ENCODE assay signal across 11 cellular contexts in the genomic region with DNA sequence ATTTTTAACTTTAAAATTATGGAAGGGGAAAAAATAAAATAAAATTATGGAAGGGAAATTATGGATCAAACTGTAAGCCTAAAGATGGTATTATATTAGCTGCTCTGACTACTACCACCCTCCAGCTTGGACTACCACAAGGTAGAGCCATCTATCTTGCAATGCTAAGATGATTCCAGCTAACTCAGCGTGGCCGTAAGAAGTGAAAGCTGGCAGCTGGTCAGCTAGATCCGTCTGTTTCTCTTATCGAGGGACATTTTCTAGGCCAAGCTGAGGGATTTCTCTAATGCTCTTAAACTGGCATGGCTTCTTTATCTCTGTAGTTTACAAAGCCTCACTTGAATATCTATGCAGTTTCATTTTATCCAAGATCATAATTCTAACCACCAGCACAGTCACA. TPM values are rescaled to one million over a fixed set of nuclear protein-coding genes. Genes with fewer than 3 reads are reported as not detected.
DNase-seq lines count a peak whose midpoint lies in the region; ATAC-seq and TF ChIP-seq lines count a peak whose summit lies in the region.
"Had no signal": no experiment of that assay in that cellular context is flagged by ENCODE, and none has a peak within 500 bp of the region (broad histone marks: within the 10 kb centered on the region; RNA-seq: fewer than 3 reads in every experiment).

No MANE protein-coding gene starts in this region.

- ATAC-seq in GM18867 (IDR thresholded peaks at IDR 0.05; ENCODE audit: unreplicated experiment) = no peak

- DNase-seq in NCI-H2107 treated with DMSO at 0.1 percent for 48 hours (lab: John Stamatoyannopoulos, UW; ENCODE audit: unreplicated experiment) (peak; percentile 43), NCI-H2107 (lab: John Stamatoyannopoulos, UW) (no peak), fibroblast of lung (ENCODE audit: low read depth in 2 of 2) (peak; percentile 37 to 61), NCI-H748 (lab: John Stamatoyannopoulos, UW; ENCODE audit: unreplicated experiment) (no peak), NCI-H146 (lab: John Stamatoyannopoulos, UW) (no peak)
- DNase-seq: activated T-cell treated with anti-CD3 and anti-CD28 coated beads, Interleukin-2, amount 50 U/mL, for 24 hours; dermis blood vessel endothelial cell; NCI-H226 had no signal

- no peak for TF ChIP-seq CTCF in fibroblast of lung (conservative IDR thresholded peaks at IDR 0.05 in 1 of 2, IDR thresholded peaks at IDR 0.05 in 1 of 2; ENCODE audit: low read depth in 1 of 2, low read length in 2 of 2)

- peak overlapping the region; percentile 9 to 35 (median 25) for H3K4me3 ChIP-seq in fibroblast of lung (replicated peaks in 1 of 4; ENCODE audit: control extremely low read depth in 1 of 4, insufficient read depth in 1 of 4, low read depth in 3 of 4, low read length in 4 of 4)
- H3K4me3 ChIP-seq in mucosa of rectum (ENCODE audit: low read length in 2 of 2) = peak overlapping the region; percentile 0 to 19
- H3K4me3 ChIP-seq in urinary bladder (ENCODE audit: low read depth, low read length) = peak overlapping the region; percentile 10

- H3K9ac ChIP-seq in fibroblast of lung (ENCODE audit: insufficient read depth, low read length) (no peak overlapping the region), mucosa of rectum (ENCODE audit: low read depth in 1 of 2, low read length in 2 of 2) (no peak overlapping the region)

- H3K4me1 ChIP-seq in fibroblast of lung (ENCODE audit: control insufficient read depth, extremely low read depth, insufficient read depth, low read length) (peaks cover 2% of the 10 kb centered on the region), mucosa of rectum (ENCODE audit: control insufficient read depth in 2 of 2, insufficient read depth in 2 of 2, low read length in 2 of 2) (peaks cover 3% of the 10 kb centered on the region in 2 donors), urinary bladder (ENCODE audit: insufficient read depth) (no peaks in the 10 kb centered on the region)

- H2AFZ ChIP-seq in fibroblast of lung (ENCODE audit: low read length) = peak overlapping the region; percentile 3

- no peaks in the 10 kb centered on the region for H4K20me1 ChIP-seq in fibroblast of lung (ENCODE audit: control insufficient read depth, extremely low read depth, insufficient read depth, low read length)

- 13% methylated on average over 4 of the region's 4 CpGs for WGBS in urinary bladder

- H3K36me3 ChIP-seq in fibroblast of lung (ENCODE audit: control insufficient read depth, insufficient read depth, low read length) = no peaks in the 10 kb centered on the region
- H3K36me3 ChIP-seq in mucosa of rectum (ENCODE audit: control insufficient read depth in 2 of 2, insufficient read depth in 2 of 2, low read length in 2 of 2) = no peaks in the 10 kb centered on the region
- no peaks in the 10 kb centered on the region for H3K36me3 ChIP-seq in urinary bladder (ENCODE audit: insufficient read depth)

- H3K4me2 ChIP-seq in fibroblast of lung (ENCODE audit: extremely low read depth, insufficient read depth, low read length) = peak overlapping the region; percentile 78

- H3K27me3 ChIP-seq in fibroblast of lung (ENCODE audit: control insufficient read depth, insufficient read depth, low read length) = no peaks in the 10 kb centered on the region
- H3K27me3 ChIP-seq in mucosa of rectum (ENCODE audit: control insufficient read depth in 2 of 2, insufficient read depth in 2 of 2, low read length in 2 of 2) = no peaks in the 10 kb centered on the region

- H3K27ac ChIP-seq in fibroblast of lung (ENCODE audit: insufficient read depth, low read length) = no peak overlapping the region
- peak overlapping the region in 1 of 2 donors; percentile 39 for H3K27ac ChIP-seq in mucosa of rectum (ENCODE audit: low read depth in 2 of 2, low read length in 2 of 2)
- no peak overlapping the region for H3K27ac ChIP-seq in urinary bladder (ENCODE audit: low read depth)

- no peaks in the 10 kb centered on the region for H3K79me2 ChIP-seq in fibroblast of lung (ENCODE audit: control insufficient read depth, insufficient read depth, low read length)

- no peaks in the 10 kb centered on the region for H3K9me3 ChIP-seq in fibroblast of lung (ENCODE audit: control insufficient read depth, insufficient read depth, low read depth, low read length)
- H3K9me3 ChIP-seq in mucosa of rectum (ENCODE audit: control insufficient read depth in 2 of 2, low read length in 2 of 2) = no peaks in the 10 kb centered on the region

RNA-seq across cellular contexts. Expression of gene LYST, which starts 31.5 kb away (rescaled TPM):
- 38.0 and 50.2 TPM in 2 replicates for total RNA-seq in fibroblast of lung
- 6.1 and 7.5 TPM in 2 replicates for polyA plus RNA-seq in fibroblast of lung
- 4.0 and 5.7 TPM in 2 replicates for polyA plus RNA-seq in fibroblast of lung (2012)
- polyA minus RNA-seq in fibroblast of lung (ENCODE audit: low replicate concordance) = 5.1 and 6.4 TPM in 2 replicates
- 62.7 TPM for total RNA-seq in urinary bladder
- 10.6 TPM for polyA plus RNA-seq in urinary bladder

Comparison
In these comparisons a context has a peak if more than half of its experiments do, and no peak if none do; other contexts are left out.
1. DNase-seq: peak in NCI-H2107 treated with DMSO at 0.1 percent for 48 hours (single experiment) and fibroblast of lung (2 of 2); none in NCI-H2107 (single experiment), NCI-H748 (single experiment) and NCI-H146 (single experiment).
2. Peak in every context shown above with its lines, with median percentiles within 50 percentile points of each other: H3K4me3 ChIP-seq.